In the genomic region with DNA sequence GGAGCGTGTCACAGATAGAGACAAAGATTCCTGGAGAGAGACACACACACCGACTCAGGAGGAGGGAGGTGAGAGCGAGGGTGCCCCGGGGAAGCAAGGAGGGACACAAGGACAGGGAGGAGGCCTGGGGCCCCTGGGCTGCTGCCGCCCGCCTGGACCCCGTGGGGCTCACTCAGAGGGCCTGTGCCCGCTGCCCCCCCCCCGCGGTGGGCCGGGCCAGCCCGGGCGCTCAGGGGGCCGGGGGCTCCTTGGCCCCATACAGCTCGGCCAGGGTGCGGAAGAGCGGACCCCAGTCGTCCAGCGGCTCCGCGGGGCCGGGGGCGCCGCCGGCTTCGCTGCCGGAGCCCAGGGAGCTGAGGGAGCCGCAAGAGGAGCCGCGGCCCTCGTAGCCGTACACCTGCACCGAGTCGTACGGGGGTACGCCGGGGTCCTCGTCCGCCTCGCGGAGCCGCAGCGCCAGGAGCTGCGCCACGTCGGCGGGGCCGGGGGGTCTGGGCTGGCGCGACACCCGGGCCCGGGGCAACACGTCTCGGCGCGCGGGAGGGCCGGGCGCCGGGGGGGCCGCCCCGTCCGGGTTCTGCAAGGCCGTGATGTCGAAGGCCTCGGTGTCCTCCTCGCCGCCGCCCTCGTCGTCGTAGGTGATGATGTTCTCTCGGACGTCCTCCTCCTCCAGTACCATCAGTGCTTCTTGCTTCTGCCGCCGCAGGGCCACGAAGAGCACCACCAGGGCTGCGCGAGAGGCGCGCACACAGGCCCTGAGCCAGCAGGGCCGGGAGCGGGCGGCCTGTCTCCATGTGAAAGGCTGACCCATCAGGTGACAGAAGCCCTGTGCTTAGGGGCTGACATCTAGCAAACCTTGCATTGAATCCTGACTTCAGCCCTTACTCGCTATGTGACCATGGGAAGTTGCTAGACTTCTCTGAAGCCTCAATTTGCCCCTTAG, we compare ENCODE assay signal across 20 cellular contexts. TPM values are rescaled to one million over a fixed set of nuclear protein-coding genes. Genes with fewer than 3 reads are reported as not detected.
DNase-seq lines count a peak whose midpoint lies in the region; ATAC-seq, FAIRE-seq and TF ChIP-seq lines count a peak whose summit lies in the region.
"Had no signal": no experiment of that assay in that cellular context is flagged by ENCODE, and none has a peak within 500 bp of the region (broad histone marks: within the 10 kb centered on the region; RNA-seq: fewer than 3 reads in every experiment).

No MANE protein-coding gene starts in this region.

- no peaks in the 10 kb centered on the region for H3K79me2 ChIP-seq in endothelial cell of umbilical vein (ENCODE audit: control insufficient read depth, insufficient read depth, low read length)

- peak overlapping the region; percentile 21 for H3K23ac ChIP-seq in neuronal stem cell (ENCODE audit: low read depth, low read length, poor library complexity)

- H3K4me2 ChIP-seq in endothelial cell of umbilical vein (ENCODE audit: insufficient read depth, low read length) = no peak overlapping the region
- no peak overlapping the region for H3K4me2 ChIP-seq in neuronal stem cell (ENCODE audit: insufficient read depth, low read length, poor library complexity, severe bottlenecking)

- no peak for FAIRE-seq in endothelial cell of umbilical vein (lab: Jason Lieb, UNC)
- FAIRE-seq: A204.1, GM12891 had no signal

- peak overlapping the region; percentile 16 for H3K27ac ChIP-seq in right cardiac atrium (ENCODE audit: low read length)
- H3K27ac ChIP-seq in endothelial cell of umbilical vein (ENCODE audit: insufficient read depth, low read depth, low read length) = peak overlapping the region; percentile 32
- no peak overlapping the region for H3K27ac ChIP-seq in neuronal stem cell (replicated peaks; ENCODE audit: low read length)
- peak overlapping the region; percentile 37 for H3K27ac ChIP-seq in upper lobe of right lung
- H3K27ac ChIP-seq: Peyer's patch had no signal

- H3K27me3 ChIP-seq in right cardiac atrium (ENCODE audit: control insufficient read depth, insufficient read depth) = no peaks in the 10 kb centered on the region
- no peaks in the 10 kb centered on the region for H3K27me3 ChIP-seq in endothelial cell of umbilical vein (ENCODE audit: control insufficient read depth in 2 of 2, insufficient read depth in 2 of 2, low read length in 2 of 2)
- H3K27me3 ChIP-seq in neuronal stem cell (ENCODE audit: control insufficient read depth in 3 of 3, insufficient read depth in 3 of 3, low read depth in 1 of 3, low read length in 3 of 3) = no peaks in the 10 kb centered on the region
- H3K27me3 ChIP-seq in upper lobe of right lung = no peaks in the 10 kb centered on the region
- H3K27me3 ChIP-seq: Peyer's patch had no signal

- BruUV-seq in endothelial cell of umbilical vein (replicated peaks; lab: Mats Ljungman, UMichigan) = no TSS peak

- H3K4me3 ChIP-seq in right cardiac atrium (ENCODE audit: low read length) (no peak overlapping the region), endothelial cell of umbilical vein (replicated peaks in 1 of 3; ENCODE audit: insufficient read depth in 1 of 3, low read depth in 1 of 3, low read length in 3 of 3) (no peak overlapping the region), neuronal stem cell (ENCODE audit: low read length in 2 of 2) (no peak overlapping the region), upper lobe of right lung (no peak overlapping the region)
- H3K4me3 ChIP-seq: Peyer's patch had no signal

- no peak overlapping the region for H4K91ac ChIP-seq in neuronal stem cell (ENCODE audit: low read depth, low read length, poor library complexity)

- H2BK12ac ChIP-seq in neuronal stem cell (ENCODE audit: low read length) = no peak overlapping the region

- peak overlapping the region; percentile 43 for H2AFZ ChIP-seq in endothelial cell of umbilical vein (ENCODE audit: low read depth, low read length)
- no peak overlapping the region for H2AFZ ChIP-seq in neuronal stem cell (ENCODE audit: low read length)

- H3K14ac ChIP-seq in neuronal stem cell (ENCODE audit: low read length) = no peak overlapping the region

- no peak for TF ChIP-seq POLR2A in endothelial cell of umbilical vein (IDR thresholded peaks at IDR 0.05; ENCODE audit: low read depth, low read length)

- no peaks in the 10 kb centered on the region for H3K9me3 ChIP-seq in right cardiac atrium (ENCODE audit: control insufficient read depth, low read length)
- H3K9me3 ChIP-seq in endothelial cell of umbilical vein (replicated peaks; ENCODE audit: control insufficient read depth, insufficient read depth, low read length) = no peaks in the 10 kb centered on the region
- peaks cover 3 to 9% of the 10 kb centered on the region in 2 donors for H3K9me3 ChIP-seq in neuronal stem cell (replicated peaks in 1 of 2; ENCODE audit: control insufficient read depth in 2 of 2, insufficient read depth in 1 of 2, low read depth in 1 of 2, low read length in 2 of 2)
- H3K9me3 ChIP-seq in upper lobe of right lung = no peaks in the 10 kb centered on the region
- H3K9me3 ChIP-seq: Peyer's patch had no signal

- dilution Hi-C loops in endothelial cell of umbilical vein (cut with MboI; ENCODE audit: extremely low pct_ligation_motif_present, low sequenced_read_pairs) = no loop called here

- H3K79me1 ChIP-seq in neuronal stem cell (ENCODE audit: low read depth, low read length) = peaks cover 3% of the 10 kb centered on the region

- TF ChIP-seq CTCF in endothelial cell of umbilical vein (IDR thresholded peaks at IDR 0.05; ENCODE audit: extremely low read depth in 1 of 2, insufficient read depth in 1 of 2, low read depth in 1 of 2, low read length in 2 of 2) (no peak), upper lobe of right lung (IDR thresholded peaks at IDR 0.05) (no peak)

- no peak overlapping the region for H2AK5ac ChIP-seq in neuronal stem cell (ENCODE audit: low read depth, low read length)

- H2BK5ac ChIP-seq in neuronal stem cell (ENCODE audit: low read length) = no peak overlapping the region

- H3K4ac ChIP-seq in neuronal stem cell (ENCODE audit: low read length) = no peak overlapping the region

- no peak overlapping the region for H3K18ac ChIP-seq in neuronal stem cell (ENCODE audit: low read length)

- no peak for ATAC-seq in right cardiac atrium
- ATAC-seq in left ventricle myocardium superior = no peak
- ATAC-seq in upper lobe of right lung = no peak

- no peak overlapping the region for H3K9ac ChIP-seq in endothelial cell of umbilical vein (replicated peaks; ENCODE audit: extremely low read depth, insufficient read depth, low read length)
- no peak overlapping the region for H3K9ac ChIP-seq in neuronal stem cell (ENCODE audit: low read depth, low read length, poor library complexity)

- no peak overlapping the region for H4K8ac ChIP-seq in neuronal stem cell (ENCODE audit: low read depth, low read length)

- H2BK15ac ChIP-seq in neuronal stem cell (ENCODE audit: low read length) = no peak overlapping the region

- H3K36me3 ChIP-seq in endothelial cell of umbilical vein (ENCODE audit: control insufficient read depth in 2 of 2, extremely low read depth in 1 of 2, insufficient read depth in 2 of 2, low read length in 2 of 2) = peaks cover 0 to 6% of the 10 kb centered on the region in 2 experiments
- H3K36me3 ChIP-seq in neuronal stem cell (replicated peaks in 1 of 2; ENCODE audit: control insufficient read depth in 2 of 2, insufficient read depth in 2 of 2, low read length in 2 of 2) = peaks cover 24 to 55% of the 10 kb centered on the region in 2 donors
- H3K36me3 ChIP-seq in upper lobe of right lung = no peaks in the 10 kb centered on the region
- H3K36me3 ChIP-seq: Peyer's patch had no signal

- CTCF ChIA-PET in endothelial cell of umbilical vein (lab: Charles Lee) = interaction anchor here (1.4 to 4.0 kb wide), 6 partner anchors 9 to 62 kb away, joined by 5 to 34 read pairs (median 19); partner anchors contain the start of gene CDH24

- intact Hi-C loops in right cardiac atrium (cut with DNase I) = no loop called here
- intact Hi-C loops in left ventricle myocardium superior (cut with micrococcal nuclease) = no loop called here
- intact Hi-C loops in endothelial cell of umbilical vein (cut with micrococcal nuclease) = loop anchor here (1.0 to 2.0 kb wide), 4 partner anchors 8 to 53 kb away; no protein-coding TSS in a partner anchor
- intact Hi-C loops in upper lobe of right lung (cut with DNase I) = no loop called here

- POLR2A ChIA-PET in endothelial cell of umbilical vein (lab: Charles Lee) = interaction anchor here (0.6 to 1.6 kb wide), 3 partner anchors 14 to 53 kb away, joined by 3 to 5 read pairs (median 4); no protein-coding TSS in a partner anchor

- DNase-seq in right cardiac atrium (no peak), left ventricle myocardium superior (no peak), endothelial cell of umbilical vein (ENCODE audit: low read depth, low spot score) (no peak), neuronal stem cell (ENCODE audit: low spot score) (no peak), upper lobe of right lung (no peak), foreskin melanocyte (no peak), T-helper 9 cell (no peak), SK-N-DZ (ENCODE audit: low spot score) (no peak)
- DNase-seq: Calu3; CD4-positive, CD25-positive, alpha-beta regulatory T cell; KBM-7; NCI-H1048; NCI-H146; NCI-H2081 treated with DMSO at 0.1 percent for 48 hours; NCI-H524 had no signal

- no peaks in the 10 kb centered on the region for H3K9me1 ChIP-seq in endothelial cell of umbilical vein (replicated peaks; ENCODE audit: control insufficient read depth, extremely low read depth, insufficient read depth, low read length)

- H3K4me1 ChIP-seq in right cardiac atrium (ENCODE audit: control insufficient read depth, insufficient read depth, low read length) (peaks cover 4% of the 10 kb centered on the region), endothelial cell of umbilical vein (ENCODE audit: control insufficient read depth, extremely low read depth, insufficient read depth, low read length) (peaks cover 41% of the 10 kb centered on the region), neuronal stem cell (ENCODE audit: control insufficient read depth in 2 of 2, insufficient read depth in 1 of 2, low read depth in 1 of 2, low read length in 2 of 2) (peaks cover 5 to 6% of the 10 kb centered on the region in 2 donors), upper lobe of right lung (peaks cover 12% of the 10 kb centered on the region)

- no peak overlapping the region for H2BK120ac ChIP-seq in neuronal stem cell (ENCODE audit: low read depth, low read length)

- WGBS in right cardiac atrium = 67% methylated on average over 85 of the region's 85 CpGs
- no CpG with 5 or more reads among the region's 85 CpGs for WGBS in neuronal stem cell (ENCODE audit: extremely low coverage in 2 of 2, insufficient read length in 2 of 2, insufficient replicate concordance in 1 of 2), 2 donors

- no peaks in the 10 kb centered on the region for H4K20me1 ChIP-seq in endothelial cell of umbilical vein (replicated peaks; ENCODE audit: control insufficient read depth, extremely low read depth, insufficient read depth, low read length)

RNA-seq across cellular contexts. Expression of gene PSMB11, which starts 6.0 kb away (rescaled TPM):
- total RNA-seq in right cardiac atrium (not detected), left ventricle myocardium superior (not detected), endothelial cell of umbilical vein (not detected in 2 replicates), upper lobe of right lung (not detected)
- polyA plus RNA-seq in right cardiac atrium (not detected), endothelial cell of umbilical vein (not detected in 2 replicates)
- not detected in 2 replicates for polyA plus RNA-seq in endothelial cell of umbilical vein (2011; cell fraction: cytosol; rRNA removed)
- not detected in 2 replicates for polyA plus RNA-seq in endothelial cell of umbilical vein (2011; cell fraction: nucleus; rRNA removed)
- not detected in 2 replicates for polyA plus RNA-seq in endothelial cell of umbilical vein (2012)
- polyA minus RNA-seq in endothelial cell of umbilical vein = not detected in 2 replicates
- polyA minus RNA-seq in endothelial cell of umbilical vein (2011; cell fraction: cytosol; rRNA and poly(A)+ RNA removed) = not detected
- polyA minus RNA-seq in endothelial cell of umbilical vein (2011; cell fraction: nucleus; rRNA and poly(A)+ RNA removed) = not detected in 2 replicates
- not detected for polyA plus RNA-seq in neuronal stem cell (2013, experiment 1 of 2)
- polyA plus RNA-seq in neuronal stem cell (2013, experiment 2 of 2) = not detected
- polyA plus RNA-seq in SK-N-DZ (2014; cell fraction: cytosol; rRNA removed) = not detected in 2 replicates
- polyA plus RNA-seq in SK-N-DZ (2014; cell fraction: nucleus; rRNA removed) = not detected in 2 replicates
- total RNA-seq: Calu3; CD4-positive, CD25-positive, alpha-beta regulatory T cell; G401; HT1080; Peyer's patch had no signal
- polyA plus RNA-seq: CD4-positive, CD25-positive, alpha-beta regulatory T cell had no signal

RNA-seq across cellular contexts. Expression of gene CDH24, which starts 9.3 kb away (rescaled TPM):
- total RNA-seq in right cardiac atrium (1 to 10 TPM in 3 of 4 donors, under 1 TPM in 1; 0.95 to 2.3 (median 2.2) TPM), left ventricle myocardium superior (2.0 TPM), endothelial cell of umbilical vein (20.2 and 21.7 TPM in 2 replicates), upper lobe of right lung (7.8 TPM)
- polyA plus RNA-seq in right cardiac atrium (2.5 TPM), endothelial cell of umbilical vein (52.9 and 63.1 TPM in 2 replicates)
- 16.0 and 22.7 TPM in 2 replicates for polyA plus RNA-seq in endothelial cell of umbilical vein (2011; cell fraction: cytosol; rRNA removed)
- polyA plus RNA-seq in endothelial cell of umbilical vein (2011; cell fraction: nucleus; rRNA removed) = 173 and 192 TPM in 2 replicates
- polyA plus RNA-seq in endothelial cell of umbilical vein (2012) = 11.8 and 13.2 TPM in 2 replicates
- 36.3 and 46.1 TPM in 2 replicates for polyA minus RNA-seq in endothelial cell of umbilical vein
- 4.0 TPM for polyA minus RNA-seq in endothelial cell of umbilical vein (2011; cell fraction: cytosol; rRNA and poly(A)+ RNA removed)
- polyA minus RNA-seq in endothelial cell of umbilical vein (2011; cell fraction: nucleus; rRNA and poly(A)+ RNA removed) = 35.7 and 41.4 TPM in 2 replicates
- 21.1 TPM for polyA plus RNA-seq in neuronal stem cell (2013, experiment 1 of 2)
- 20.6 TPM for polyA plus RNA-seq in neuronal stem cell (2013, experiment 2 of 2)
- polyA plus RNA-seq in SK-N-DZ (2014; cell fraction: cytosol; rRNA removed) = 58.9 and 63.3 TPM in 2 replicates
- polyA plus RNA-seq in SK-N-DZ (2014; cell fraction: nucleus; rRNA removed) = 246 and 343 TPM in 2 replicates

RNA-seq across cellular contexts. Expression of gene PSMB5, which starts 13.3 kb away (rescaled TPM):
- total RNA-seq in right cardiac atrium = 100 to 1,000 TPM; 108 to 126 (median 112) TPM
- polyA plus RNA-seq in right cardiac atrium = 140 TPM
- total RNA-seq in left ventricle myocardium superior = 111 TPM
- total RNA-seq in endothelial cell of umbilical vein = 214 and 236 TPM in 2 replicates
- polyA plus RNA-seq in endothelial cell of umbilical vein = 459 and 464 TPM in 2 replicates
- 355 and 404 TPM in 2 replicates for polyA plus RNA-seq in endothelial cell of umbilical vein (2011; cell fraction: cytosol; rRNA removed)
- 144 and 152 TPM in 2 replicates for polyA plus RNA-seq in endothelial cell of umbilical vein (2011; cell fraction: nucleus; rRNA removed)
- 223 and 262 TPM in 2 replicates for polyA plus RNA-seq in endothelial cell of umbilical vein (2012)
- 286 and 312 TPM in 2 replicates for polyA minus RNA-seq in endothelial cell of umbilical vein
- 207 TPM for polyA minus RNA-seq in endothelial cell of umbilical vein (2011; cell fraction: cytosol; rRNA and poly(A)+ RNA removed)
- 42.4 and 46.8 TPM in 2 replicates for polyA minus RNA-seq in endothelial cell of umbilical vein (2011; cell fraction: nucleus; rRNA and poly(A)+ RNA removed)
- 136 TPM for polyA plus RNA-seq in neuronal stem cell (2013, experiment 1 of 2)
- polyA plus RNA-seq in neuronal stem cell (2013, experiment 2 of 2) = 135 TPM
- total RNA-seq in upper lobe of right lung = 75.7 TPM
- 295 and 318 TPM in 2 replicates for polyA plus RNA-seq in SK-N-DZ (2014; cell fraction: cytosol; rRNA removed)
- 104 and 163 TPM in 2 replicates for polyA plus RNA-seq in SK-N-DZ (2014; cell fraction: nucleus; rRNA removed)

RNA-seq across cellular contexts. Expression of gene C14orf93, which starts 38.1 kb away (rescaled TPM):
- total RNA-seq in right cardiac atrium (10 to 100 TPM in 1 of 4 donors, 1 to 10 TPM in 3; 5.8 to 11.4 (median 6.7) TPM), left ventricle myocardium superior (6.2 TPM), endothelial cell of umbilical vein (5.4 and 7.1 TPM in 2 replicates), upper lobe of right lung (8.4 TPM)
- polyA plus RNA-seq in right cardiac atrium (4.1 TPM), endothelial cell of umbilical vein (9.2 and 10.0 TPM in 2 replicates)
- 9.5 and 10.0 TPM in 2 replicates for polyA plus RNA-seq in endothelial cell of umbilical vein (2011; cell fraction: cytosol; rRNA removed)
- polyA plus RNA-seq in endothelial cell of umbilical vein (2011; cell fraction: nucleus; rRNA removed) = 11.5 and 18.1 TPM in 2 replicates
- 5.9 and 6.8 TPM in 2 replicates for polyA plus RNA-seq in endothelial cell of umbilical vein (2012)
- polyA minus RNA-seq in endothelial cell of umbilical vein = 16.4 and 19.1 TPM in 2 replicates
- 5.2 TPM for polyA minus RNA-seq in endothelial cell of umbilical vein (2011; cell fraction: cytosol; rRNA and poly(A)+ RNA removed)
- polyA minus RNA-seq in endothelial cell of umbilical vein (2011; cell fraction: nucleus; rRNA and poly(A)+ RNA removed) = 5.0 and 6.1 TPM in 2 replicates
- 7.0 TPM for polyA plus RNA-seq in neuronal stem cell (2013, experiment 1 of 2)
- 6.1 TPM for polyA plus RNA-seq in neuronal stem cell (2013, experiment 2 of 2)
- polyA plus RNA-seq in SK-N-DZ (2014; cell fraction: cytosol; rRNA removed) = 25.3 and 34.9 TPM in 2 replicates
- polyA plus RNA-seq in SK-N-DZ (2014; cell fraction: nucleus; rRNA removed) = 25.0 and 38.7 TPM in 2 replicates

RNA-seq across cellular contexts. Expression of gene ACIN1, which starts 46.9 kb away (rescaled TPM):
- total RNA-seq in right cardiac atrium (10 to 100 TPM; 78.9 to 87.8 (median 84.8) TPM), left ventricle myocardium superior (78.4 TPM), endothelial cell of umbilical vein (220 and 240 TPM in 2 replicates), upper lobe of right lung (161 TPM)
- polyA plus RNA-seq in right cardiac atrium (67.1 TPM), endothelial cell of umbilical vein (136 and 146 TPM in 2 replicates)
- polyA plus RNA-seq in endothelial cell of umbilical vein (2011; cell fraction: cytosol; rRNA removed) = 91.2 and 98.2 TPM in 2 replicates
- polyA plus RNA-seq in endothelial cell of umbilical vein (2011; cell fraction: nucleus; rRNA removed) = 821 and 966 TPM in 2 replicates
- polyA plus RNA-seq in endothelial cell of umbilical vein (2012) = 112 and 141 TPM in 2 replicates
- polyA minus RNA-seq in endothelial cell of umbilical vein = 185 and 201 TPM in 2 replicates
- polyA minus RNA-seq in endothelial cell of umbilical vein (2011; cell fraction: cytosol; rRNA and poly(A)+ RNA removed) = 46.6 TPM
- polyA minus RNA-seq in endothelial cell of umbilical vein (2011; cell fraction: nucleus; rRNA and poly(A)+ RNA removed) = 229 and 315 TPM in 2 replicates
- 147 TPM for polyA plus RNA-seq in neuronal stem cell (2013, experiment 1 of 2)
- 150 TPM for polyA plus RNA-seq in neuronal stem cell (2013, experiment 2 of 2)
- 79.3 and 83.7 TPM in 2 replicates for polyA plus RNA-seq in SK-N-DZ (2014; cell fraction: cytosol; rRNA removed)
- polyA plus RNA-seq in SK-N-DZ (2014; cell fraction: nucleus; rRNA removed) = 394 and 582 TPM in 2 replicates
